In genomic region chr15:101401286-101401685, GRCh38 we compare ENCODE assay signal across 22 cellular contexts.
DNase-seq lines count a peak whose midpoint lies in the region; ATAC-seq and TF ChIP-seq lines count a peak whose summit lies in the region.
"Had no signal": no experiment of that assay in that cellular context is flagged by ENCODE, and none has a peak within 500 bp of the region (broad histone marks: within the 10 kb centered on the region; RNA-seq: fewer than 3 reads in every experiment).

No MANE protein-coding gene starts in this region.

- H3K27me3 ChIP-seq in heart right ventricle: peaks cover 0 to 6% (median 0%) of the 10 kb centered on the region in 7 donors
- H3K27me3 ChIP-seq: BE2C; BLaER1 treated with 17β-estradiol and CSF1 and Interleukin-3, amounts not matched to agents 10 nM and 100 nM had no signal

- H3K36me3 ChIP-seq in heart right ventricle: peaks cover 0 to 26% (median 0%) of the 10 kb centered on the region in 9 donors
- H3K36me3 ChIP-seq: BE2C had no signal

- H3K4me1 ChIP-seq in heart right ventricle: no peaks in the 10 kb centered on the region
- H3K4me1 ChIP-seq: A549, BE2C had no signal

- ATAC-seq in Right ventricle myocardium inferior (peak; percentile 24), heart right ventricle (no peak), left lobe of liver (peak; percentile 14), HG02678 (IDR thresholded peaks at IDR 0.05; ENCODE audit: unreplicated experiment) (no peak)
- ATAC-seq: A549, GM23338, HCT116 had no signal

- H3K27ac ChIP-seq in heart right ventricle: no peak overlapping the region
- H3K27ac ChIP-seq: A549; BLaER1 treated with 17β-estradiol and CSF1 and Interleukin-3, amounts not matched to agents 10 nM and 100 nM had no signal

- no peak overlapping the region for H3K4me3 ChIP-seq in heart right ventricle
- H3K4me3 ChIP-seq: A549; BLaER1 treated with 17β-estradiol and CSF1 and Interleukin-3, amounts not matched to agents 10 nM and 100 nM; GM23338 had no signal

- H3K9me3 ChIP-seq in heart right ventricle: no peaks in the 10 kb centered on the region
- H3K9me3 ChIP-seq: A549, BE2C had no signal

- intact Hi-C loops in Right ventricle myocardium inferior (cut with DNase I): no loop called here
- intact Hi-C loops in heart right ventricle (cut with DNase I): no loop called here
- intact Hi-C loops in posterior vena cava (cut with DNase I): no loop called here

- 93 to 96% methylated on average over 8 of the region's 8 CpGs for WGBS in heart right ventricle, 2 donors

- no peak for TF ChIP-seq CTCF in heart right ventricle (IDR thresholded peaks at IDR 0.05)

- DNase-seq in Right ventricle myocardium inferior (ENCODE audit: missing footprints) (no peak), heart right ventricle (no peak), left lobe of liver (ENCODE audit: low spot score) (no peak), posterior vena cava (ENCODE audit: low spot score) (peak; percentile 37), HPDE6-E6E7 (ENCODE audit: extremely low spot score) (no peak)
- no peak for DNase-seq in stimulated activated CD4-positive, alpha-beta T cell treated with anti-CD3 and anti-CD28 coated beads, Interleukin-4, amount 100 ng/mL, for 1 hour
- DNase-seq: 8988T; ACHN; AML-193; BE2C; CD4-positive, alpha-beta T cell; CD8-positive, alpha-beta memory T cell; DMS53; DMS79 treated with DMSO at 0.1 percent for 48 hours; GF-D8; H9; HFFc6 had no signal

Comparison
In these comparisons a context has a peak if more than half of its experiments do, and no peak if none do; other contexts are left out.
1. ATAC-seq: peak in Right ventricle myocardium inferior (single experiment) and left lobe of liver (single experiment); none in heart right ventricle (0 of 8) and HG02678 (single experiment).